ENCODE assay signal across 1 cellular context in the genomic region with DNA sequence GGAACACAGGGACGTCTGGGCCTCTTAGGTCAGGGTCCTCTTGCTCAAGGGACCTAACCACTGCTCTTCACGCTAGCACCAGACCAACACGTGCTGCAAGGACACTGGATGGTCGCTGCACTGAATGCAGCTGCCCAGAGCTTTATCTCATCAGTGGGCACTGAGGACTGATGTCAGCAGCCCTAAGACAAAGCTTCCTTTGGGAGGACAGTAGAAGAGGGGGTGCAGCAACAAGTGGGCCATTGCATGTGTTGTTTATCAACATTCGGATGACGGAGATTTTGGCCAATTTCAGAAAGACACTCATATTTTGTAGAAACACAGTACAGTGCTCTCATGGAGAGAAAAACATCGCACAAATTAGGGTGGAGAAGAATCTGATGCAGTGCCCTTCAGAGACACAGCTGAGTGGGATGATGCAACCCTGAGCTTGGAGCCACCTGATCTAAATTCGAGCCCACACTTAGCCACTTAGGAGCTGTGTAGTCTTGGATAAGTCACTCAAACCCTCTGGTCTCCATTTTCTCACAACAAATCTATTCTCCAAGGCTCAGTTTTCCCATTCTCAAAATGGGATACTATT.
TF ChIP-seq lines count a peak whose summit lies in the region.

No MANE protein-coding gene starts in this region.

TF ChIP-seq in HEK293, 187 proteins besides CTCF, POLR2A, EP300 and RAD21 (continued from another document):
- TF ChIP-seq, protein P1, sequence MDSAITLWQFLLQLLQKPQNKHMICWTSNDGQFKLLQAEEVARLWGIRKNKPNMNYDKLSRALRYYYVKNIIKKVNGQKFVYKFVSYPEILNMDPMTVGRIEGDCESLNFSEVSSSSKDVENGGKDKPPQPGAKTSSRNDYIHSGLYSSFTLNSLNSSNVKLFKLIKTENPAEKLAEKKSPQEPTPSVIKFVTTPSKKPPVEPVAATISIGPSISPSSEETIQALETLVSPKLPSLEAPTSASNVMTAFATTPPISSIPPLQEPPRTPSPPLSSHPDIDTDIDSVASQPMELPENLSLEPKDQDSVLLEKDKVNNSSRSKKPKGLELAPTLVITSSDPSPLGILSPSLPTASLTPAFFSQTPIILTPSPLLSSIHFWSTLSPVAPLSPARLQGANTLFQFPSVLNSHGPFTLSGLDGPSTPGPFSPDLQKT (IDR thresholded peaks at IDR 0.05; ENCODE audit: borderline replicate concordance, low read depth, low read length) = no peak
- TF ChIP-seq SCRT2 (tag by site-specific recombination; IDR thresholded peaks at IDR 0.05) (peak; percentile 56), ZNF558 (tag by site-specific recombination; IDR thresholded peaks at IDR 0.05) (no peak)
